In genomic region chr12:124663771-124664366, GRCh38 we compare ENCODE assay signal across 17 cellular contexts.
DNase-seq lines count a peak whose midpoint lies in the region; ATAC-seq and TF ChIP-seq lines count a peak whose summit lies in the region.
"Had no signal": no experiment of that assay in that cellular context is flagged by ENCODE, and none has a peak within 500 bp of the region (broad histone marks: within the 10 kb centered on the region; RNA-seq: fewer than 3 reads in every experiment).

No MANE protein-coding gene starts in this region.

- no peaks in the 10 kb centered on the region for H3K9me3 Mint-ChIP-seq in endothelial cell (ENCODE audit: unreplicated experiment)
- H3K9me3 Mint-ChIP-seq in CD8-positive, alpha-beta memory T cell: peaks cover 0 to 10% (median 7%) of the 10 kb centered on the region in 5 donors

- H3K23ac ChIP-seq in neuronal stem cell (ENCODE audit: low read depth, low read length, poor library complexity): no peak overlapping the region

- no peak for TF ChIP-seq CTCF in endothelial cell (IDR thresholded peaks at IDR 0.05; ENCODE audit: unreplicated experiment)

- peaks cover 5% of the 10 kb centered on the region for H3K27me3 Mint-ChIP-seq in endothelial cell (ENCODE audit: unreplicated experiment)
- peaks cover 4 to 7% of the 10 kb centered on the region in 2 donors for H3K27me3 Mint-ChIP-seq in CD8-positive, alpha-beta memory T cell

- no peak overlapping the region for H3K14ac ChIP-seq in neuronal stem cell (ENCODE audit: low read length)

- H4K8ac ChIP-seq in neuronal stem cell (ENCODE audit: low read depth, low read length): no peak overlapping the region

- no peak overlapping the region for H2AK5ac ChIP-seq in neuronal stem cell (ENCODE audit: low read depth, low read length)

- ATAC-seq in HG03442 (IDR thresholded peaks at IDR 0.05; ENCODE audit: unreplicated experiment): no peak

- H2BK15ac ChIP-seq in neuronal stem cell (ENCODE audit: low read length): no peak overlapping the region

- H3K79me1 ChIP-seq in neuronal stem cell (ENCODE audit: low read depth, low read length): no peaks in the 10 kb centered on the region

- CTCF ChIA-PET in CD8-positive, alpha-beta memory T cell (lab: Charles Lee): no interaction called here

- H2AFZ ChIP-seq in neuronal stem cell (ENCODE audit: low read length): peak overlapping the region; percentile 42

- H2BK120ac ChIP-seq in neuronal stem cell (ENCODE audit: low read depth, low read length): no peak overlapping the region

- DNase-seq in amygdala (lab: John Stamatoyannopoulos, UW): peak in 50 of 56 donors; percentile 20 to 88 (median 68)
- DNase-seq in endothelial cell (ENCODE audit: low spot score): no peak
- no peak for DNase-seq in neuronal stem cell (ENCODE audit: low spot score)
- no peak for DNase-seq in effector CD4-positive, alpha-beta T cell
- DNase-seq in CD8-positive, alpha-beta memory T cell: no peak
- DNase-seq: activated CD4-positive, CD25-positive, alpha-beta regulatory T cell; effector memory CD4-positive, alpha-beta T cell; left ventricle myocardium inferior; naive B cell; NCI-H1436; NCI-H345; retina; stimulated activated CD4-positive, alpha-beta T cell treated with anti-CD3 and anti-CD28 coated beads, Interleukin-1b, Interleukin-23, amount 100 ng/mL, for 48 hours; T-helper 2 cell had no signal

- H3K36me3 Mint-ChIP-seq in endothelial cell (ENCODE audit: low read depth, unreplicated experiment): peaks cover 4% of the 10 kb centered on the region
- peaks cover 0 to 19% (median 0%) of the 10 kb centered on the region in 3 donors for H3K36me3 Mint-ChIP-seq in CD8-positive, alpha-beta memory T cell

- no CpG with 5 or more reads among the region's 19 CpGs for WGBS in neuronal stem cell (ENCODE audit: extremely low coverage in 2 of 2, insufficient read length in 2 of 2, insufficient replicate concordance in 1 of 2), 2 donors

- H3K27ac ChIP-seq in neuronal stem cell (replicated peaks; ENCODE audit: low read length): peak overlapping the region; percentile 53
- H3K27ac ChIP-seq in temporal lobe (ENCODE audit: low read depth, low read length): peak overlapping the region; percentile 88
- no peak overlapping the region for H3K27ac ChIP-seq in CD8-positive, alpha-beta memory T cell (ENCODE audit: low read depth, low read length)
- H3K27ac ChIP-seq: left ventricle myocardium inferior had no signal

- POLR2A ChIA-PET in CD8-positive, alpha-beta memory T cell (lab: Charles Lee): interaction anchor here (0.5 kb wide), 1 partner anchor 1084 kb away, joined by 8 read pairs; no protein-coding TSS in a partner anchor

- H3K4me2 ChIP-seq in neuronal stem cell (ENCODE audit: insufficient read depth, low read length, poor library complexity, severe bottlenecking): no peak overlapping the region

- no peak overlapping the region for H3K9ac ChIP-seq in neuronal stem cell (ENCODE audit: low read depth, low read length, poor library complexity)

- H3K27ac Mint-ChIP-seq in endothelial cell (ENCODE audit: unreplicated experiment): peak overlapping the region; percentile 70
- H3K27ac Mint-ChIP-seq in CD8-positive, alpha-beta memory T cell: no peak overlapping the region
- H3K27ac Mint-ChIP-seq: B cell had no signal

- no peak overlapping the region for H4K91ac ChIP-seq in neuronal stem cell (ENCODE audit: low read depth, low read length, poor library complexity)

- peaks cover 17% of the 10 kb centered on the region for H3K4me1 Mint-ChIP-seq in endothelial cell (ENCODE audit: unreplicated experiment)
- H3K4me1 Mint-ChIP-seq in CD8-positive, alpha-beta memory T cell: no peaks in the 10 kb centered on the region
- H3K4me1 Mint-ChIP-seq: B cell, naive B cell had no signal

- no peak overlapping the region for H3K4me3 Mint-ChIP-seq in endothelial cell (ENCODE audit: unreplicated experiment)
- H3K4me3 Mint-ChIP-seq in CD8-positive, alpha-beta memory T cell: no peak overlapping the region
- H3K4me3 Mint-ChIP-seq: B cell, naive B cell had no signal

- peak overlapping the region; percentile 68 for H3K18ac ChIP-seq in neuronal stem cell (ENCODE audit: low read length)

- peaks cover 0 to 51% (median 0%) of the 10 kb centered on the region in 3 experiments for H3K27me3 ChIP-seq in neuronal stem cell (ENCODE audit: control insufficient read depth in 3 of 3, insufficient read depth in 3 of 3, low read depth in 1 of 3, low read length in 3 of 3)
- no peaks in the 10 kb centered on the region for H3K27me3 ChIP-seq in CD8-positive, alpha-beta memory T cell (ENCODE audit: insufficient read depth, low read length, poor library complexity, severe bottlenecking)

- H3K9me3 ChIP-seq in neuronal stem cell (replicated peaks in 1 of 2; ENCODE audit: control insufficient read depth in 2 of 2, insufficient read depth in 1 of 2, low read depth in 1 of 2, low read length in 2 of 2): peaks cover 7 to 13% of the 10 kb centered on the region in 2 donors
- H3K9me3 ChIP-seq in CD8-positive, alpha-beta memory T cell (ENCODE audit: low read length): no peaks in the 10 kb centered on the region

- H2BK12ac ChIP-seq in neuronal stem cell (ENCODE audit: low read length): no peak overlapping the region

- peak overlapping the region; percentile 25 for H2BK5ac ChIP-seq in neuronal stem cell (ENCODE audit: low read length)

- H3K4ac ChIP-seq in neuronal stem cell (ENCODE audit: low read length): no peak overlapping the region

- peaks cover 0 to 2% of the 10 kb centered on the region in 2 donors for H3K4me1 ChIP-seq in neuronal stem cell (ENCODE audit: control insufficient read depth in 2 of 2, insufficient read depth in 1 of 2, low read depth in 1 of 2, low read length in 2 of 2)
- no peaks in the 10 kb centered on the region for H3K4me1 ChIP-seq in CD8-positive, alpha-beta memory T cell (ENCODE audit: insufficient read depth, low read length)

- H3K36me3 ChIP-seq in neuronal stem cell (replicated peaks in 1 of 2; ENCODE audit: control insufficient read depth in 2 of 2, insufficient read depth in 2 of 2, low read length in 2 of 2): no peaks in the 10 kb centered on the region
- no peaks in the 10 kb centered on the region for H3K36me3 ChIP-seq in CD8-positive, alpha-beta memory T cell (ENCODE audit: insufficient read depth, low read length)
- H3K36me3 ChIP-seq: left ventricle myocardium inferior had no signal

- no peak overlapping the region for H3K4me3 ChIP-seq in neuronal stem cell (ENCODE audit: low read length in 2 of 2)
- no peak overlapping the region for H3K4me3 ChIP-seq in CD8-positive, alpha-beta memory T cell (ENCODE audit: low read length)
- H3K4me3 ChIP-seq: left ventricle myocardium inferior had no signal

Comparison
In these comparisons a context has a peak if more than half of its experiments do, and no peak if none do; other contexts are left out.
1. DNase-seq: peak in amygdala (50 of 56); none in endothelial cell (single experiment), neuronal stem cell (single experiment), effector CD4-positive, alpha-beta T cell (single experiment) and CD8-positive, alpha-beta memory T cell (0 of 5).